21 cellular contexts compared by ENCODE assay signal in genomic region chr18:45086777-45087176, GRCh38.
"Had no signal": no experiment of that assay in that cellular context is flagged by ENCODE, and none has a peak within 500 bp of the region (broad histone marks: within the 10 kb centered on the region; RNA-seq: fewer than 3 reads in every experiment).

No MANE protein-coding gene starts in this region.

- DNase-seq: effector memory CD4-positive, alpha-beta T cell; gastrocnemius medialis; heart right ventricle; hypothalamus; kidney glomerular epithelial cell; midbrain; psoas muscle; retina; right lobe of liver; stimulated activated CD4-positive, alpha-beta T cell treated with anti-CD3 and anti-CD28 coated beads, Interleukin-15, amount 100 ng/mL, for 24 hours; stimulated activated CD4-positive, alpha-beta T cell treated with anti-CD3 and anti-CD28 coated beads, Interleukin-1b, Interleukin-23, amount 100 ng/mL, for 48 hours; stimulated activated CD4-positive, alpha-beta T cell treated with anti-CD3 and anti-CD28 coated beads, Interleukin-4, amount 100 ng/mL, for 4 hours; stimulated activated naive CD4-positive, alpha-beta T cell; stomach; substantia nigra; transverse colon had no signal

- ATAC-seq: gastrocnemius medialis; heart right ventricle; natural killer cell treated with Interleukin-12 subunit alpha and Interleukin-12 subunit beta and Interleukin-15 and Interleukin-18, amount 100 ng/mL, for 72 hours; psoas muscle; right lobe of liver had no signal

- H2AFZ ChIP-seq: parathyroid adenoma had no signal

- H3K9me3 ChIP-seq: esophagus muscularis mucosa, gastrocnemius medialis, psoas muscle, right lobe of liver, thoracic aorta, transverse colon had no signal

- H3K9ac ChIP-seq: parathyroid adenoma had no signal

- H3K36me3 ChIP-seq: esophagus muscularis mucosa, gastrocnemius medialis, heart right ventricle, right lobe of liver, stomach, thoracic aorta, transverse colon had no signal

- H3K36me3 Mint-ChIP-seq: natural killer cell treated with Interleukin-12 subunit alpha and Interleukin-12 subunit beta and Interleukin-15 and Interleukin-18, amount 100 ng/mL, for 72 hours had no signal

- H3K27ac Mint-ChIP-seq: natural killer cell treated with Interleukin-12 subunit alpha and Interleukin-12 subunit beta and Interleukin-15 and Interleukin-18, amount 100 ng/mL, for 72 hours had no signal

- H3K4me3 ChIP-seq: esophagus muscularis mucosa, gastrocnemius medialis, heart right ventricle, psoas muscle, right lobe of liver, stomach, thoracic aorta, transverse colon had no signal

- H3K9me3 Mint-ChIP-seq: natural killer cell treated with Interleukin-12 subunit alpha and Interleukin-12 subunit beta and Interleukin-15 and Interleukin-18, amount 100 ng/mL, for 72 hours had no signal

- H3K4me1 ChIP-seq: parathyroid adenoma, psoas muscle, right lobe of liver, stomach, transverse colon had no signal

- H3K79me2 ChIP-seq: parathyroid adenoma had no signal

- H3K27ac ChIP-seq: epithelial cell of prostate, esophagus muscularis mucosa, gastrocnemius medialis, heart right ventricle, parathyroid adenoma, psoas muscle, right lobe of liver, stomach, thoracic aorta, transverse colon had no signal

- H3K27me3 ChIP-seq: esophagus muscularis mucosa, gastrocnemius medialis, right lobe of liver, stomach, transverse colon had no signal

- H3K4me3 Mint-ChIP-seq: natural killer cell treated with Interleukin-12 subunit alpha and Interleukin-12 subunit beta and Interleukin-15 and Interleukin-18, amount 100 ng/mL, for 72 hours had no signal
